In the genomic region with DNA sequence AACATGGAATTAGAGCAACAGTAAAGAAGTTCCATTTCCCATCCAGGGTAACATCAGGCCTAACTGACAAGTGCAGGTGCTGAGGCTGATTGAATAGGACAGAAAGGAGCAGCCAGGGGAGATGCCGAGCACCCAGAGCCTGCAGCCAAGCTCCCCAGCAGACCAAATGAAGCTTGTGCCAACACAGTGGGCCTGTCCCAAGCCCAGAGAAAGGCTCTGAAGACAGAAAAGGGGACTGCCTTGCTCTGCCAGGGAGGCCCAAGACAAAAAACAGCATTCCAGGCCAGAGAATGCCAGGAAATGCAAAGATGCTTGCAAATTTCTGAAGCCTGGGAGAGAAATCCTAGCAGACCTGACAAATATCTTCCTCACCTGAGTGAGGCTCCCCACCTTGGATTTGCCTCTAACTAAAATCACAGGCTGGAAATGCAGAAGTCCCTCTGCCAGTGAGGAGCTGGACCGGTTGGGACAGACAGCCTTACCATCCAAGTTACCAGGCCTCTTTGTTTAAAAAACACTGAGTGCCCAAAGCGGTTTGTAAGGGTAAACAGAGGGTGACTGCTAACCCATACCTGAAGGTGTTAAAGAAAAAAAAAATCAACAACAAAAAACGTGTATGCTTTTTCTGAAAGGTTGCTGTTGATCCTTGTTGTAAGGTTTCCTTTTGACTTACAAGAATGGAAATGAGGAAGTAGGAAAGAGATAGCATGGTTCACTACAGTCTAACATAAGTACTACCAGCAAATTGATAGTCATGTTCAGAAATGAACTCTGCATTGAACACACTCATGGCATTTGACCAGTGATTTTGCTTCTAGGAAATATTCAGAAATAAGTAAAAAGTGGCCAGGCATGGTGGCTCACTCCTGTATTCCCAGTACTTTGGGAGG, we compare ENCODE assay signal across 11 cellular contexts. TPM values are rescaled to one million over a fixed set of nuclear protein-coding genes. Genes with fewer than 3 reads are reported as not detected.
DNase-seq lines count a peak whose midpoint lies in the region; ATAC-seq, FAIRE-seq and TF ChIP-seq lines count a peak whose summit lies in the region.
"Had no signal": no experiment of that assay in that cellular context is flagged by ENCODE, and none has a peak within 500 bp of the region (broad histone marks: within the 10 kb centered on the region; RNA-seq: fewer than 3 reads in every experiment).

No MANE protein-coding gene starts in this region.

- intact Hi-C loops in activated CD4-positive, alpha-beta T cell treated with anti-CD3 and anti-CD28 coated beads for 36 hours (cut with DNase I, micrococcal nuclease): no loop called here
- intact Hi-C loops in ascending aorta (cut with DNase I): no loop called here

- no peaks in the 10 kb centered on the region for H3K27me3 Mint-ChIP-seq in progenitor cell of endocrine pancreas
- no peaks in the 10 kb centered on the region for H3K27me3 Mint-ChIP-seq in activated CD4-positive, alpha-beta T cell treated with anti-CD3 and anti-CD28 coated beads for 36 hours

- ATAC-seq in HG02870 (IDR thresholded peaks at IDR 0.05; ENCODE audit: unreplicated experiment): peak; percentile 94
- ATAC-seq in activated CD4-positive, alpha-beta T cell treated with anti-CD3 and anti-CD28 coated beads for 36 hours: no peak

- no peak overlapping the region for H3K27ac ChIP-seq in ascending aorta
- H3K27ac ChIP-seq in right atrium auricular region: no peak overlapping the region
- H3K27ac ChIP-seq: left ventricle myocardium inferior had no signal

- H3K36me3 ChIP-seq in ascending aorta (no peaks in the 10 kb centered on the region), right atrium auricular region (no peaks in the 10 kb centered on the region)
- H3K36me3 ChIP-seq: left ventricle myocardium inferior had no signal

- no peaks in the 10 kb centered on the region for H3K9me3 ChIP-seq in ascending aorta
- no peaks in the 10 kb centered on the region for H3K9me3 ChIP-seq in right atrium auricular region
- H3K9me3 ChIP-seq: left ventricle myocardium inferior had no signal

- H3K4me1 ChIP-seq in ascending aorta: no peaks in the 10 kb centered on the region
- no peaks in the 10 kb centered on the region for H3K4me1 ChIP-seq in right atrium auricular region
- H3K4me1 ChIP-seq: left ventricle myocardium inferior had no signal

- H3K27me3 ChIP-seq in ascending aorta (no peaks in the 10 kb centered on the region), right atrium auricular region (no peaks in the 10 kb centered on the region)

- CTCF ChIA-PET in activated CD4-positive, alpha-beta T cell treated with anti-CD3 and anti-CD28 coated beads for 36 hours (lab: Charles Lee): no interaction called here

- H3K4me3 ChIP-seq in ascending aorta (no peak overlapping the region), right atrium auricular region (no peak overlapping the region)
- H3K4me3 ChIP-seq: left ventricle myocardium inferior had no signal

- POLR2A ChIA-PET in activated CD4-positive, alpha-beta T cell treated with anti-CD3 and anti-CD28 coated beads for 36 hours (lab: Charles Lee): no interaction called here

- H3K36me3 Mint-ChIP-seq in progenitor cell of endocrine pancreas (ENCODE audit: insufficient read depth): no peaks in the 10 kb centered on the region
- H3K36me3 Mint-ChIP-seq in activated CD4-positive, alpha-beta T cell treated with anti-CD3 and anti-CD28 coated beads for 36 hours (ENCODE audit: low read depth): no peaks in the 10 kb centered on the region

- DNase-seq in GM19239 (ENCODE audit: insufficient read length, low spot score) (no peak), MV-4-11 (lab: John Stamatoyannopoulos, UW) (peak; percentile 75), progenitor cell of endocrine pancreas (ENCODE audit: low spot score, unreplicated experiment) (no peak), ascending aorta (ENCODE audit: low spot score in 2 of 2) (no peak), right atrium auricular region (ENCODE audit: low spot score) (no peak)
- no peak for DNase-seq in activated CD4-positive, alpha-beta T cell treated with anti-CD3 and anti-CD28 coated beads for 36 hours
- DNase-seq in stimulated activated CD4-positive, alpha-beta T cell treated with anti-CD3 and anti-CD28 coated beads, Interleukin-4, amount 100 ng/mL, for 24 hours: no peak
- DNase-seq: left ventricle myocardium inferior; stimulated activated CD4-positive, alpha-beta T cell treated with anti-CD3 and anti-CD28 coated beads, Interleukin-2, amount 100 ng/mL, for 48 hours had no signal

- peaks cover 20% of the 10 kb centered on the region for H3K4me1 Mint-ChIP-seq in progenitor cell of endocrine pancreas (ENCODE audit: low read depth)
- H3K4me1 Mint-ChIP-seq in activated CD4-positive, alpha-beta T cell treated with anti-CD3 and anti-CD28 coated beads for 36 hours: no peaks in the 10 kb centered on the region

- TF ChIP-seq CTCF in progenitor cell of endocrine pancreas (IDR thresholded peaks at IDR 0.05; ENCODE audit: unreplicated experiment) (no peak), ascending aorta (IDR thresholded peaks at IDR 0.05) (no peak), right atrium auricular region (IDR thresholded peaks at IDR 0.05) (no peak)

- H3K27ac Mint-ChIP-seq in progenitor cell of endocrine pancreas: peak overlapping the region; percentile 63
- no peak overlapping the region for H3K27ac Mint-ChIP-seq in activated CD4-positive, alpha-beta T cell treated with anti-CD3 and anti-CD28 coated beads for 36 hours

- no peak overlapping the region for H3K4me3 Mint-ChIP-seq in progenitor cell of endocrine pancreas (ENCODE audit: low read depth)
- no peak overlapping the region for H3K4me3 Mint-ChIP-seq in activated CD4-positive, alpha-beta T cell treated with anti-CD3 and anti-CD28 coated beads for 36 hours

- no peaks in the 10 kb centered on the region for H3K9me3 Mint-ChIP-seq in progenitor cell of endocrine pancreas (ENCODE audit: low read depth)
- no peaks in the 10 kb centered on the region for H3K9me3 Mint-ChIP-seq in activated CD4-positive, alpha-beta T cell treated with anti-CD3 and anti-CD28 coated beads for 36 hours (ENCODE audit: low read depth)

- FAIRE-seq in GM19239 (lab: Jason Lieb, UNC): peak; percentile 94
- FAIRE-seq: colon had no signal

RNA-seq across cellular contexts. Expression of a gene that starts 11.9 kb away (rescaled TPM):
- total RNA-seq in progenitor cell of endocrine pancreas (441 TPM in 2 replicates), ascending aorta (135 TPM), right atrium auricular region (100 to 1,000 TPM; 133 to 190 TPM)
- 100 to 1,000 TPM; 764 to 851 TPM for total RNA-seq in activated CD4-positive, alpha-beta T cell treated with anti-CD3 and anti-CD28 coated beads for 36 hours

RNA-seq across cellular contexts. Expression of a gene that starts 55.3 kb away (rescaled TPM):
- total RNA-seq in progenitor cell of endocrine pancreas: not detected in 2 replicates
- under 1 TPM in 1 of 2 experiments, not detected in 1; 0.11 TPM for total RNA-seq in activated CD4-positive, alpha-beta T cell treated with anti-CD3 and anti-CD28 coated beads for 36 hours
- total RNA-seq in ascending aorta: not detected
- total RNA-seq in right atrium auricular region: 1 to 10 TPM in 1 of 2 donors, not detected in 1; 1.1 TPM
- total RNA-seq: left ventricle myocardium inferior had no signal
